2 cellular contexts compared by ENCODE assay signal in genomic region chr16:71885261-71885650, GRCh38.
TF ChIP-seq lines count a peak whose summit lies in the region.

No MANE protein-coding gene starts in this region.

TF ChIP-seq in WTC11, 78 proteins besides CTCF, POLR2A, EP300 and RAD21:
- TF ChIP-seq GABPB1 (CRISPR knock-in tag; IDR thresholded peaks at IDR 0.05) (peak; percentile 97), NR1H2 (CRISPR knock-in tag; IDR thresholded peaks at IDR 0.05) (no peak), ZNF512 (CRISPR knock-in tag; IDR thresholded peaks at IDR 0.05; ENCODE audit: borderline replicate concordance) (no peak), NR2C2 (CRISPR knock-in tag; IDR thresholded peaks at IDR 0.05) (no peak), PRDM15 (CRISPR knock-in tag; IDR thresholded peaks at IDR 0.05) (no peak)

TF ChIP-seq in HepG2, 621 proteins besides CTCF, POLR2A, EP300 and RAD21 (continues in another document):
- no peak for TF ChIP-seq RAD51 (IDR thresholded peaks at IDR 0.05; ENCODE audit: borderline replicate concordance)
- TF ChIP-seq, protein P1, sequence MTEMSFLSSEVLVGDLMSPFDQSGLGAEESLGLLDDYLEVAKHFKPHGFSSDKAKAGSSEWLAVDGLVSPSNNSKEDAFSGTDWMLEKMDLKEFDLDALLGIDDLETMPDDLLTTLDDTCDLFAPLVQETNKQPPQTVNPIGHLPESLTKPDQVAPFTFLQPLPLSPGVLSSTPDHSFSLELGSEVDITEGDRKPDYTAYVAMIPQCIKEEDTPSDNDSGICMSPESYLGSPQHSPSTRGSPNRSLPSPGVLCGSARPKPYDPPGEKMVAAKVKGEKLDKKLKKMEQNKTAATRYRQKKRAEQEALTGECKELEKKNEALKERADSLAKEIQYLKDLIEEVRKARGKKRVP (CRISPR knock-in tag; IDR thresholded peaks at IDR 0.05) = peak; percentile 75 to 97; a peak in 3 of 4 replicates
- TF ChIP-seq MXI1 (IDR thresholded peaks at IDR 0.05; ENCODE audit: borderline replicate concordance, low read depth, low read length) = no peak
- no peak for TF ChIP-seq NR2F2 (IDR thresholded peaks at IDR 0.05; ENCODE audit: borderline replicate concordance, low read depth)
- TF ChIP-seq, protein P2, sequence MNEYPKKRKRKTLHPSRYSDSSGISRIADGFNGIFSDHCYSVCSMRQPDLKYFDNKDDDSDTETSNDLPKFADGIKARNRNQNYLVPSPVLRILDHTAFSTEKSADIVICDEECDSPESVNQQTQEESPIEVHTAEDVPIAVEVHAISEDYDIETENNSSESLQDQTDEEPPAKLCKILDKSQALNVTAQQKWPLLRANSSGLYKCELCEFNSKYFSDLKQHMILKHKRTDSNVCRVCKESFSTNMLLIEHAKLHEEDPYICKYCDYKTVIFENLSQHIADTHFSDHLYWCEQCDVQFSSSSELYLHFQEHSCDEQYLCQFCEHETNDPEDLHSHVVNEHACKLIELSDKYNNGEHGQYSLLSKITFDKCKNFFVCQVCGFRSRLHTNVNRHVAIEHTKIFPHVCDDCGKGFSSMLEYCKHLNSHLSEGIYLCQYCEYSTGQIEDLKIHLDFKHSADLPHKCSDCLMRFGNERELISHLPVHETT (CRISPR knock-in tag; conservative IDR thresholded peaks at IDR 0.05) = no peak
- no peak for TF ChIP-seq FOXA1 (IDR thresholded peaks at IDR 0.05)
- TF ChIP-seq FOXA1 (CRISPR knock-in tag; IDR thresholded peaks at IDR 0.05) = peak; percentile 72
- TF ChIP-seq ZZZ3 (CRISPR knock-in tag; IDR thresholded peaks at IDR 0.05; ENCODE audit: borderline replicate concordance) = no peak
- TF ChIP-seq, protein P3, sequence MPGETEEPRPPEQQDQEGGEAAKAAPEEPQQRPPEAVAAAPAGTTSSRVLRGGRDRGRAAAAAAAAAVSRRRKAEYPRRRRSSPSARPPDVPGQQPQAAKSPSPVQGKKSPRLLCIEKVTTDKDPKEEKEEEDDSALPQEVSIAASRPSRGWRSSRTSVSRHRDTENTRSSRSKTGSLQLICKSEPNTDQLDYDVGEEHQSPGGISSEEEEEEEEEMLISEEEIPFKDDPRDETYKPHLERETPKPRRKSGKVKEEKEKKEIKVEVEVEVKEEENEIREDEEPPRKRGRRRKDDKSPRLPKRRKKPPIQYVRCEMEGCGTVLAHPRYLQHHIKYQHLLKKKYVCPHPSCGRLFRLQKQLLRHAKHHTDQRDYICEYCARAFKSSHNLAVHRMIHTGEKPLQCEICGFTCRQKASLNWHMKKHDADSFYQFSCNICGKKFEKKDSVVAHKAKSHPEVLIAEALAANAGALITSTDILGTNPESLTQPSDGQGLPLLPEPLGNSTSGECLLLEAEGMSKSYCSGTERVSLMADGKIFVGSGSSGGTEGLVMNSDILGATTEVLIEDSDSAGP (CRISPR knock-in tag; IDR thresholded peaks at IDR 0.05; ENCODE audit: borderline replicate concordance) = no peak
- no peak for TF ChIP-seq ZNF75D (CRISPR knock-in tag; IDR thresholded peaks at IDR 0.05; ENCODE audit: borderline replicate concordance)
- TF ChIP-seq, protein P4, sequence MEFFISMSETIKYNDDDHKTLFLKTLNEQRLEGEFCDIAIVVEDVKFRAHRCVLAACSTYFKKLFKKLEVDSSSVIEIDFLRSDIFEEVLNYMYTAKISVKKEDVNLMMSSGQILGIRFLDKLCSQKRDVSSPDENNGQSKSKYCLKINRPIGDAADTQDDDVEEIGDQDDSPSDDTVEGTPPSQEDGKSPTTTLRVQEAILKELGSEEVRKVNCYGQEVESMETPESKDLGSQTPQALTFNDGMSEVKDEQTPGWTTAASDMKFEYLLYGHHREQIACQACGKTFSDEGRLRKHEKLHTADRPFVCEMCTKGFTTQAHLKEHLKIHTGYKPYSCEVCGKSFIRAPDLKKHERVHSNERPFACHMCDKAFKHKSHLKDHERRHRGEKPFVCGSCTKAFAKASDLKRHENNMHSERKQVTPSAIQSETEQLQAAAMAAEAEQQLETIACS (CRISPR knock-in tag; IDR thresholded peaks at IDR 0.05) = peak; percentile 37; the same call in 1 of the 2 replicates
- TF ChIP-seq, protein P5, sequence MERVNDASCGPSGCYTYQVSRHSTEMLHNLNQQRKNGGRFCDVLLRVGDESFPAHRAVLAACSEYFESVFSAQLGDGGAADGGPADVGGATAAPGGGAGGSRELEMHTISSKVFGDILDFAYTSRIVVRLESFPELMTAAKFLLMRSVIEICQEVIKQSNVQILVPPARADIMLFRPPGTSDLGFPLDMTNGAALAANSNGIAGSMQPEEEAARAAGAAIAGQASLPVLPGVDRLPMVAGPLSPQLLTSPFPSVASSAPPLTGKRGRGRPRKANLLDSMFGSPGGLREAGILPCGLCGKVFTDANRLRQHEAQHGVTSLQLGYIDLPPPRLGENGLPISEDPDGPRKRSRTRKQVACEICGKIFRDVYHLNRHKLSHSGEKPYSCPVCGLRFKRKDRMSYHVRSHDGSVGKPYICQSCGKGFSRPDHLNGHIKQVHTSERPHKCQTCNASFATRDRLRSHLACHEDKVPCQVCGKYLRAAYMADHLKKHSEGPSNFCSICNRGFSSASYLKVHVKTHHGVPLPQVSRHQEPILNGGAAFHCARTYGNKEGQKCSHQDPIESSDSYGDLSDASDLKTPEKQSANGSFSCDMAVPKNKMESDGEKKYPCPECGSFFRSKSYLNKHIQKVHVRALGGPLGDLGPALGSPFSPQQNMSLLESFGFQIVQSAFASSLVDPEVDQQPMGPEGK (CRISPR knock-in tag; IDR thresholded peaks at IDR 0.05) = peak; percentile 8; the same call in 1 of the 2 replicates
- TF ChIP-seq ZNF12 (CRISPR knock-in tag; IDR thresholded peaks at IDR 0.05) = 0 out of 2 replicates have a peak, but pooled peaks have one; percentile 15
- no peak for TF ChIP-seq ADNP (CRISPR knock-in tag; IDR thresholded peaks at IDR 0.05)
- TF ChIP-seq, protein P6, sequence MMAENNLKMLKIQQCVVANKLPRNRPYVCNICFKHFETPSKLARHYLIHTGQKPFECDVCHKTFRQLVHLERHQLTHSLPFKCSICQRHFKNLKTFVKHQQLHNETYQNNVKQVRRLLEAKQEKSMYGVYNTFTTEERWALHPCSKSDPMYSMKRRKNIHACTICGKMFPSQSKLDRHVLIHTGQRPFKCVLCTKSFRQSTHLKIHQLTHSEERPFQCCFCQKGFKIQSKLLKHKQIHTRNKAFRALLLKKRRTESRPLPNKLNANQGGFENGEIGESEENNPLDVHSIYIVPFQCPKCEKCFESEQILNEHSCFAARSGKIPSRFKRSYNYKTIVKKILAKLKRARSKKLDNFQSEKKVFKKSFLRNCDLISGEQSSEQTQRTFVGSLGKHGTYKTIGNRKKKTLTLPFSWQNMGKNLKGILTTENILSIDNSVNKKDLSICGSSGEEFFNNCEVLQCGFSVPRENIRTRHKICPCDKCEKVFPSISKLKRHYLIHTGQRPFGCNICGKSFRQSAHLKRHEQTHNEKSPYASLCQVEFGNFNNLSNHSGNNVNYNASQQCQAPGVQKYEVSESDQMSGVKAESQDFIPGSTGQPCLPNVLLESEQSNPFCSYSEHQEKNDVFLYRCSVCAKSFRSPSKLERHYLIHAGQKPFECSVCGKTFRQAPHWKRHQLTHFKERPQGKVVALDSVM (CRISPR knock-in tag; IDR thresholded peaks at IDR 0.05) = 0 out of 2 replicates have a peak, but pooled peaks have one; percentile 48
- TF ChIP-seq, protein P7, sequence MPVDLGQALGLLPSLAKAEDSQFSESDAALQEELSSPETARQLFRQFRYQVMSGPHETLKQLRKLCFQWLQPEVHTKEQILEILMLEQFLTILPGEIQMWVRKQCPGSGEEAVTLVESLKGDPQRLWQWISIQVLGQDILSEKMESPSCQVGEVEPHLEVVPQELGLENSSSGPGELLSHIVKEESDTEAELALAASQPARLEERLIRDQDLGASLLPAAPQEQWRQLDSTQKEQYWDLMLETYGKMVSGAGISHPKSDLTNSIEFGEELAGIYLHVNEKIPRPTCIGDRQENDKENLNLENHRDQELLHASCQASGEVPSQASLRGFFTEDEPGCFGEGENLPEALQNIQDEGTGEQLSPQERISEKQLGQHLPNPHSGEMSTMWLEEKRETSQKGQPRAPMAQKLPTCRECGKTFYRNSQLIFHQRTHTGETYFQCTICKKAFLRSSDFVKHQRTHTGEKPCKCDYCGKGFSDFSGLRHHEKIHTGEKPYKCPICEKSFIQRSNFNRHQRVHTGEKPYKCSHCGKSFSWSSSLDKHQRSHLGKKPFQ (CRISPR knock-in tag; IDR thresholded peaks at IDR 0.05; ENCODE audit: insufficient replicate concordance) = no peak
- peak; percentile 95 for TF ChIP-seq CEBPG (CRISPR knock-in tag; IDR thresholded peaks at IDR 0.05)
- TF ChIP-seq ZNF234 (CRISPR knock-in tag; conservative IDR thresholded peaks at IDR 0.05) = no peak
- TF ChIP-seq ZBTB1 (CRISPR knock-in tag; IDR thresholded peaks at IDR 0.05; ENCODE audit: borderline replicate concordance) = no peak
- TF ChIP-seq ZNF557 (CRISPR knock-in tag; IDR thresholded peaks at IDR 0.05) = no peak
- no peak for TF ChIP-seq PPARG (CRISPR knock-in tag; conservative IDR thresholded peaks at IDR 0.05)
- TF ChIP-seq NFE2L2 (IDR thresholded peaks at IDR 0.05; ENCODE audit: low read length) = no peak
- no peak for TF ChIP-seq MEF2D (CRISPR knock-in tag; IDR thresholded peaks at IDR 0.05)
- TF ChIP-seq FOXA3 (CRISPR knock-in tag; IDR thresholded peaks at IDR 0.05) = peak; percentile 78
- peak; percentile 84 for TF ChIP-seq ATF7 (IDR thresholded peaks at IDR 0.05)
- no peak for TF ChIP-seq ATF7 (CRISPR knock-in tag; IDR thresholded peaks at IDR 0.05)
- no peak for TF ChIP-seq PBX2 (CRISPR knock-in tag; IDR thresholded peaks at IDR 0.05)
- TF ChIP-seq, protein P8, sequence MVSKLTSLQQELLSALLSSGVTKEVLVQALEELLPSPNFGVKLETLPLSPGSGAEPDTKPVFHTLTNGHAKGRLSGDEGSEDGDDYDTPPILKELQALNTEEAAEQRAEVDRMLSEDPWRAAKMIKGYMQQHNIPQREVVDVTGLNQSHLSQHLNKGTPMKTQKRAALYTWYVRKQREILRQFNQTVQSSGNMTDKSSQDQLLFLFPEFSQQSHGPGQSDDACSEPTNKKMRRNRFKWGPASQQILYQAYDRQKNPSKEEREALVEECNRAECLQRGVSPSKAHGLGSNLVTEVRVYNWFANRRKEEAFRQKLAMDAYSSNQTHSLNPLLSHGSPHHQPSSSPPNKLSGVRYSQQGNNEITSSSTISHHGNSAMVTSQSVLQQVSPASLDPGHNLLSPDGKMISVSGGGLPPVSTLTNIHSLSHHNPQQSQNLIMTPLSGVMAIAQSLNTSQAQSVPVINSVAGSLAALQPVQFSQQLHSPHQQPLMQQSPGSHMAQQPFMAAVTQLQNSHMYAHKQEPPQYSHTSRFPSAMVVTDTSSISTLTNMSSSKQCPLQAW (CRISPR knock-in tag; IDR thresholded peaks at IDR 0.05) = no peak
- no peak for TF ChIP-seq MATR3 (CRISPR knock-in tag; IDR thresholded peaks at IDR 0.05)
- TF ChIP-seq KLF16 (CRISPR knock-in tag; IDR thresholded peaks at IDR 0.05) = peak in 1 of 2 experiments; percentile 63; a peak in 1 of 4 replicates
- TF ChIP-seq GMEB1 (CRISPR knock-in tag; IDR thresholded peaks at IDR 0.05; ENCODE audit: borderline replicate concordance) = no peak
- peak; percentile 65 for TF ChIP-seq GATAD2A (CRISPR knock-in tag; IDR thresholded peaks at IDR 0.05)
- TF ChIP-seq CBFB (CRISPR knock-in tag; IDR thresholded peaks at IDR 0.05) = no peak
- peak; percentile 64 for TF ChIP-seq ELF3 (CRISPR knock-in tag; IDR thresholded peaks at IDR 0.05)
- no peak for TF ChIP-seq ZEB1 (IDR thresholded peaks at IDR 0.05; ENCODE audit: insufficient replicate concordance, low read depth)
- TF ChIP-seq FOSL2 (CRISPR knock-in tag; IDR thresholded peaks at IDR 0.05) = peak; percentile 46
- TF ChIP-seq ZNF574 (CRISPR knock-in tag; IDR thresholded peaks at IDR 0.05) = no peak
- TF ChIP-seq SKI (IDR thresholded peaks at IDR 0.05; ENCODE audit: partially characterized antibody) = no peak
- TF ChIP-seq RBAK (CRISPR knock-in tag; IDR thresholded peaks at IDR 0.05) = no peak
- TF ChIP-seq SAP130 (CRISPR knock-in tag; IDR thresholded peaks at IDR 0.05; ENCODE audit: low read depth) = peak; percentile 42; the same call in 1 of the 2 replicates
- peak; percentile 91 for TF ChIP-seq CEBPB (IDR thresholded peaks at IDR 0.05; ENCODE audit: borderline replicate concordance, low read depth, low read length)
